In the genomic region with DNA sequence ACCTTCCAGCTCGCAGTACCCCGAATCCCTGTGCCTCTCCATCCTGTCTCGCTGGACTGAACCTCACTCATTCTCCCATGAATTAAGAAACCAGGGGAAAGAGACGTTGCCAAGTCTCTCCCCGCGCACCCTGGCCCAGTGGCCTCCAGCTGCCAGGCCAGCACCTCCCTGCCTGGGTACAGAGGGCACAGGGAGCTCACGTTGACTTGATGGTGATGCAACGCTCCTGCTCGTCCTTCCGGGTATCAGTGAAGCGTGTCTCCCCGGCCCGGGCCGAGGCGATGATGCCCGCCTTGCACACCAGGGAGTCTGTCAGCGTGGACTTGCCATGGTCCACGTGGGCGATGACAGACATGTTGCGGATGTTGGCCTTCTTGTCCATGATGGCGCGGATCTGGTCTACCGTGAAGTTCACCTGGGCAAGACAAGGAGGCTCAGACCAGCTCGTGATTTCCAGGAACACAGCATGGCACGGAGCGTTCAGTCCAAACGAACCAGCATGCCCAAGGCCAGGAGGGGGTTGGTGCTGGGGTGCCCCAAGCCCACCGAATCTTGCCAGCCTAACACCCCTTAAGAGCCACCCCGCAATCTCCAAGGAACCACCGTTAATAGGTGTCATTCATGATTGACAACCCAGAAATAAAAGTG, we compare ENCODE assay signal across 8 cellular contexts. TPM values are rescaled to one million over a fixed set of nuclear protein-coding genes. Genes with fewer than 3 reads are reported as not detected.
DNase-seq lines count a peak whose midpoint lies in the region; ATAC-seq and TF ChIP-seq lines count a peak whose summit lies in the region.

No MANE protein-coding gene starts in this region.

- peaks cover 57 to 62% (median 60%) of the 10 kb centered on the region in 3 donors for H3K4me1 Mint-ChIP-seq in T-cell
- H3K4me1 Mint-ChIP-seq in endothelial cell (ENCODE audit: unreplicated experiment) = peaks cover 27% of the 10 kb centered on the region
- H3K4me1 Mint-ChIP-seq in natural killer cell = peaks cover 39 to 51% of the 10 kb centered on the region in 2 donors

- CTCF ChIA-PET in T-cell (lab: Charles Lee) = no interaction called here

- H3K27me3 Mint-ChIP-seq in T-cell (no peaks in the 10 kb centered on the region), endothelial cell (ENCODE audit: unreplicated experiment) (peaks cover 20% of the 10 kb centered on the region), natural killer cell (ENCODE audit: low read depth in 2 of 2) (no peaks in the 10 kb centered on the region)

- H3K36me3 Mint-ChIP-seq in T-cell (peaks cover 41% of the 10 kb centered on the region), endothelial cell (ENCODE audit: low read depth, unreplicated experiment) (peaks cover 29% of the 10 kb centered on the region), natural killer cell (peaks cover 7% of the 10 kb centered on the region)

- TF ChIP-seq CTCF in cardiac muscle cell (IDR thresholded peaks at IDR 0.05; ENCODE audit: low read depth, low read length) (no peak), endothelial cell (IDR thresholded peaks at IDR 0.05; ENCODE audit: unreplicated experiment) (no peak), natural killer cell (IDR thresholded peaks at IDR 0.05) (no peak)

- peak overlapping the region; percentile 92 to 97 (median 95) for H3K4me3 Mint-ChIP-seq in T-cell
- H3K4me3 Mint-ChIP-seq in endothelial cell (ENCODE audit: unreplicated experiment) = peak overlapping the region; percentile 99
- H3K4me3 Mint-ChIP-seq in natural killer cell = peak overlapping the region; percentile 93

- H3K36me3 ChIP-seq in cardiac muscle cell = peaks cover 50% of the 10 kb centered on the region

- H3K27ac Mint-ChIP-seq in T-cell (peak overlapping the region; percentile 94 to 96), endothelial cell (ENCODE audit: unreplicated experiment) (peak overlapping the region; percentile 97), natural killer cell (peak overlapping the region; percentile 91 to 97)

- intact Hi-C loops in cardiac septum (cut with DNase I) (loop anchor here (2.0 kb wide), 1 partner anchor 13 kb away; a partner anchor contains a TSS), natural killer cell (cut with micrococcal nuclease) (loop anchor here (10.0 kb wide), 1 partner anchor 199 kb away; a partner anchor contains a TSS)

- H3K9me3 Mint-ChIP-seq in T-cell (no peaks in the 10 kb centered on the region), endothelial cell (ENCODE audit: unreplicated experiment) (no peaks in the 10 kb centered on the region), natural killer cell (no peaks in the 10 kb centered on the region)

- H3K4me1 ChIP-seq in cardiac muscle cell (ENCODE audit: low read depth) = peaks cover 9% of the 10 kb centered on the region

- H3K27ac ChIP-seq in cardiac muscle cell = peak overlapping the region; percentile 14

- POLR2A ChIA-PET in T-cell (lab: Charles Lee) = interaction anchor here (0.5 to 0.6 kb wide), 3 partner anchors 105 to 547 kb away, joined by 3 to 12 read pairs (median 4); no protein-coding TSS in a partner anchor

- no peaks in the 10 kb centered on the region for H3K27me3 ChIP-seq in cardiac muscle cell

- peak in 1 of 2 donors; percentile 60 for DNase-seq in cardiac muscle cell (ENCODE audit: low read depth in 1 of 2, low spot score in 1 of 2)
- no peak for DNase-seq in cardiac septum (ENCODE audit: low spot score)
- DNase-seq in T-cell = peak in 1 of 34 experiments; percentile 13
- DNase-seq in endothelial cell (ENCODE audit: low spot score) = no peak
- no peak for DNase-seq in natural killer cell
- no peak for DNase-seq in midbrain (lab: John Stamatoyannopoulos, UW)
- no peak for DNase-seq in inferior parietal cortex (ENCODE audit: extremely low spot score)

- H3K9me3 ChIP-seq in cardiac muscle cell (ENCODE audit: low read depth) = no peaks in the 10 kb centered on the region

- H3K4me3 ChIP-seq in cardiac muscle cell = peak overlapping the region; percentile 85

- no peak for ATAC-seq in T-cell (replicated peaks in 1 of 4)
- no peak for ATAC-seq in natural killer cell
- no peak for ATAC-seq in GM21786 (IDR thresholded peaks at IDR 0.05; ENCODE audit: unreplicated experiment)

RNA-seq across cellular contexts. Expression of a gene that starts 1.2 kb away (rescaled TPM):
- total RNA-seq in cardiac muscle cell = 2,213 and 2,849 TPM in 2 replicates
- 316 and 530 TPM in 2 replicates for polyA plus RNA-seq in cardiac muscle cell
- 1,625 TPM for total RNA-seq in cardiac septum
- total RNA-seq in T-cell = 1,000 to 10,000 TPM; 2,379 to 2,775 (median 2,439) TPM
- total RNA-seq in endothelial cell (ENCODE audit: unreplicated experiment) = 2,896 TPM
- total RNA-seq in natural killer cell = 1,000 to 10,000 TPM; 1,302 to 1,442 (median 1,437) TPM

RNA-seq across cellular contexts. Expression of a gene that starts 13.2 kb away (rescaled TPM):
- 133 and 157 TPM in 2 replicates for total RNA-seq in cardiac muscle cell
- polyA plus RNA-seq in cardiac muscle cell = 72.1 and 90.2 TPM in 2 replicates
- 180 TPM for total RNA-seq in cardiac septum
- 10 to 100 TPM; 30.3 to 51.2 (median 44.9) TPM for total RNA-seq in T-cell
- 316 TPM for total RNA-seq in endothelial cell (ENCODE audit: unreplicated experiment)
- total RNA-seq in natural killer cell = 10 to 100 TPM; 54.3 to 66.4 (median 58.1) TPM

RNA-seq across cellular contexts. Expression of a gene that starts 23.5 kb away (rescaled TPM):
- total RNA-seq in cardiac muscle cell (32.6 and 35.4 TPM in 2 replicates), cardiac septum (18.4 TPM), T-cell (10 to 100 TPM; 21.8 to 42.6 (median 31.4) TPM), endothelial cell (ENCODE audit: unreplicated experiment) (41.2 TPM), natural killer cell (10 to 100 TPM; 25.4 to 39.4 (median 26.8) TPM)
- 9.6 and 11.3 TPM in 2 replicates for polyA plus RNA-seq in cardiac muscle cell

RNA-seq across cellular contexts. Expression of a gene that starts 51.2 kb away (rescaled TPM):
- 32.9 and 46.5 TPM in 2 replicates for total RNA-seq in cardiac muscle cell
- 34.3 and 39.4 TPM in 2 replicates for polyA plus RNA-seq in cardiac muscle cell
- total RNA-seq in cardiac septum = 568 TPM
- total RNA-seq in T-cell = not detected
- total RNA-seq in endothelial cell (ENCODE audit: unreplicated experiment) = 1.4 TPM
- total RNA-seq in natural killer cell = not detected
